8 cellular contexts compared by ENCODE assay signal in the genomic region with DNA sequence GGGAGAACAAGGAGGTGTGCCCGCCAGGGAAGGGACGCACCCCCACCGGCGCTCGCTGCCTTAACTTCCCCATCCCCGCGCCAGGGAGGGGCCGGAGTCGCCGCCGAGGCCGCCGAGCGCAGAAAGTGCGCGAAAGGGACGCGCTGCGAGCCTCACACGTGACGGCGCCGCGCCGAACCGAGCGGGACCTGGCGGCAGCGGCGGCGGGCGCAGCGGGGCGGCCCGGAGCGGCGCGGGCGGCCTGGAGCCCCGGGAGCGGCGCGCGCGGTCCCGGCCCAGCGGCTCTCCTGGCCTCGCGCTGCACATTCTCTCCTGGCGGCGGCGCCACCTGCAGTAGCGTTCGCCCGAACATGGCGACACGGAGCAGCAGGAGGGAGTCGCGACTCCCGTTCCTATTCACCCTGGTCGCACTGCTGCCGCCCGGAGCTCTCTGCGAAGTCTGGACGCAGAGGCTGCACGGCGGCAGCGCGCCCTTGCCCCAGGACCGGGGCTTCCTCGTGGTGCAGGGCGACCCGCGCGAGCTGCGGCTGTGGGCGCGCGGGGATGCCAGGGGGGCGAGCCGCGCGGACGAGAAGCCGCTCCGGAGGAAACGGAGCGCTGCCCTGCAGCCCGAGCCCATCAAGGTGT. TPM values are rescaled to one million over a fixed set of nuclear protein-coding genes. Genes with fewer than 3 reads are reported as not detected.
DNase-seq lines count a peak whose midpoint lies in the region; ATAC-seq lines count a peak whose summit lies in the region.

A gene with protein sequence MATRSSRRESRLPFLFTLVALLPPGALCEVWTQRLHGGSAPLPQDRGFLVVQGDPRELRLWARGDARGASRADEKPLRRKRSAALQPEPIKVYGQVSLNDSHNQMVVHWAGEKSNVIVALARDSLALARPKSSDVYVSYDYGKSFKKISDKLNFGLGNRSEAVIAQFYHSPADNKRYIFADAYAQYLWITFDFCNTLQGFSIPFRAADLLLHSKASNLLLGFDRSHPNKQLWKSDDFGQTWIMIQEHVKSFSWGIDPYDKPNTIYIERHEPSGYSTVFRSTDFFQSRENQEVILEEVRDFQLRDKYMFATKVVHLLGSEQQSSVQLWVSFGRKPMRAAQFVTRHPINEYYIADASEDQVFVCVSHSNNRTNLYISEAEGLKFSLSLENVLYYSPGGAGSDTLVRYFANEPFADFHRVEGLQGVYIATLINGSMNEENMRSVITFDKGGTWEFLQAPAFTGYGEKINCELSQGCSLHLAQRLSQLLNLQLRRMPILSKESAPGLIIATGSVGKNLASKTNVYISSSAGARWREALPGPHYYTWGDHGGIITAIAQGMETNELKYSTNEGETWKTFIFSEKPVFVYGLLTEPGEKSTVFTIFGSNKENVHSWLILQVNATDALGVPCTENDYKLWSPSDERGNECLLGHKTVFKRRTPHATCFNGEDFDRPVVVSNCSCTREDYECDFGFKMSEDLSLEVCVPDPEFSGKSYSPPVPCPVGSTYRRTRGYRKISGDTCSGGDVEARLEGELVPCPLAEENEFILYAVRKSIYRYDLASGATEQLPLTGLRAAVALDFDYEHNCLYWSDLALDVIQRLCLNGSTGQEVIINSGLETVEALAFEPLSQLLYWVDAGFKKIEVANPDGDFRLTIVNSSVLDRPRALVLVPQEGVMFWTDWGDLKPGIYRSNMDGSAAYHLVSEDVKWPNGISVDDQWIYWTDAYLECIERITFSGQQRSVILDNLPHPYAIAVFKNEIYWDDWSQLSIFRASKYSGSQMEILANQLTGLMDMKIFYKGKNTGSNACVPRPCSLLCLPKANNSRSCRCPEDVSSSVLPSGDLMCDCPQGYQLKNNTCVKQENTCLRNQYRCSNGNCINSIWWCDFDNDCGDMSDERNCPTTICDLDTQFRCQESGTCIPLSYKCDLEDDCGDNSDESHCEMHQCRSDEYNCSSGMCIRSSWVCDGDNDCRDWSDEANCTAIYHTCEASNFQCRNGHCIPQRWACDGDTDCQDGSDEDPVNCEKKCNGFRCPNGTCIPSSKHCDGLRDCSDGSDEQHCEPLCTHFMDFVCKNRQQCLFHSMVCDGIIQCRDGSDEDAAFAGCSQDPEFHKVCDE (N-terminal part only) (plus strand): TSS at position 333 of the 627 bp plus-strand sequence. CDS start 18 bp downstream, at position 351.

- peak within 1 kb of the TSS; percentile 90 for H3K4me3 Mint-ChIP-seq in activated T-helper 2 cell treated with anti-CD3 and anti-CD28 coated beads, Interferon-gamma antibody, Interleukin-2, Interleukin-4, amounts not matched to agents 10 μg/mL and 5 μg/mL and 100 μg/mL, durations not matched to agents 14 hours and 24 hours and 36 hours (ENCODE audit: low read depth)
- peak within 1 kb of the TSS; percentile 95 for H3K4me3 Mint-ChIP-seq in natural killer cell treated with Interleukin-12 subunit alpha and Interleukin-12 subunit beta and Interleukin-15 and Interleukin-18, amount 100 ng/mL, for 72 hours

- peaks cover 77% of the 10 kb centered on the region for H3K4me1 Mint-ChIP-seq in activated T-helper 2 cell treated with anti-CD3 and anti-CD28 coated beads, Interferon-gamma antibody, Interleukin-2, Interleukin-4, amounts not matched to agents 10 μg/mL and 5 μg/mL and 100 μg/mL, durations not matched to agents 14 hours and 24 hours and 36 hours (ENCODE audit: low read depth)
- H3K4me1 Mint-ChIP-seq in natural killer cell treated with Interleukin-12 subunit alpha and Interleukin-12 subunit beta and Interleukin-15 and Interleukin-18, amount 100 ng/mL, for 72 hours (ENCODE audit: low read depth in 2 of 2) = peaks cover 79 to 82% of the 10 kb centered on the region in 2 donors

- H3K27me3 Mint-ChIP-seq in activated T-helper 2 cell treated with anti-CD3 and anti-CD28 coated beads, Interferon-gamma antibody, Interleukin-2, Interleukin-4, amounts not matched to agents 10 μg/mL and 5 μg/mL and 100 μg/mL, durations not matched to agents 14 hours and 24 hours and 36 hours (ENCODE audit: low read depth) = no peaks in the 10 kb centered on the region
- H3K27me3 Mint-ChIP-seq in natural killer cell treated with Interleukin-12 subunit alpha and Interleukin-12 subunit beta and Interleukin-15 and Interleukin-18, amount 100 ng/mL, for 72 hours = no peaks in the 10 kb centered on the region

- DNase-seq in AG20443 (ENCODE audit: low spot score) (peak; percentile 92), NOMO-1 (lab: John Stamatoyannopoulos, UW; ENCODE audit: unreplicated experiment in 2 of 2) (peak; percentile 48 to 54), fibroblast of peridontal ligament (ENCODE audit: extremely low read depth) (peak; percentile 9), superior temporal gyrus (ENCODE audit: extremely low spot score) (peak; percentile 76)
- DNase-seq in activated T-helper 2 cell treated with anti-CD3 and anti-CD28 coated beads, Interferon-gamma antibody, Interleukin-2, Interleukin-4, amounts not matched to agents 10 μg/mL and 5 μg/mL and 100 μg/mL, durations not matched to agents 14 hours and 24 hours and 36 hours (ENCODE audit: low spot score) = peak; percentile 66
- peak; percentile 75 for DNase-seq in natural killer cell treated with Interleukin-12 subunit alpha and Interleukin-12 subunit beta and Interleukin-15 and Interleukin-18, amount 100 ng/mL, for 72 hours (ENCODE audit: low spot score)

- peaks cover 15% of the 10 kb centered on the region for H3K36me3 Mint-ChIP-seq in activated T-helper 2 cell treated with anti-CD3 and anti-CD28 coated beads, Interferon-gamma antibody, Interleukin-2, Interleukin-4, amounts not matched to agents 10 μg/mL and 5 μg/mL and 100 μg/mL, durations not matched to agents 14 hours and 24 hours and 36 hours (ENCODE audit: low read depth)
- H3K36me3 Mint-ChIP-seq in natural killer cell treated with Interleukin-12 subunit alpha and Interleukin-12 subunit beta and Interleukin-15 and Interleukin-18, amount 100 ng/mL, for 72 hours = no peaks in the 10 kb centered on the region

- H3K27ac Mint-ChIP-seq in activated T-helper 2 cell treated with anti-CD3 and anti-CD28 coated beads, Interferon-gamma antibody, Interleukin-2, Interleukin-4, amounts not matched to agents 10 μg/mL and 5 μg/mL and 100 μg/mL, durations not matched to agents 14 hours and 24 hours and 36 hours = peak within 1 kb of the TSS; percentile 91
- peak within 1 kb of the TSS; percentile 85 to 92 for H3K27ac Mint-ChIP-seq in natural killer cell treated with Interleukin-12 subunit alpha and Interleukin-12 subunit beta and Interleukin-15 and Interleukin-18, amount 100 ng/mL, for 72 hours

- intact Hi-C loops in activated T-helper 2 cell treated with anti-CD3 and anti-CD28 coated beads, Interferon-gamma antibody, Interleukin-2, Interleukin-4, amounts not matched to agents 10 μg/mL and 5 μg/mL and 100 μg/mL, durations not matched to agents 14 hours and 24 hours and 36 hours (cut with micrococcal nuclease) = loop anchor here (1.0 to 5.0 kb wide), 5 partner anchors 12 to 159 kb away; a partner anchor contains a TSS

- ATAC-seq in GM18867 (IDR thresholded peaks at IDR 0.05; ENCODE audit: unreplicated experiment) (peak; percentile 74), HG03175 (IDR thresholded peaks at IDR 0.05; ENCODE audit: unreplicated experiment) (peak; percentile 63)
- ATAC-seq in natural killer cell treated with Interleukin-12 subunit alpha and Interleukin-12 subunit beta and Interleukin-15 and Interleukin-18, amount 100 ng/mL, for 72 hours = peak; percentile 81 to 90

- H3K9me3 Mint-ChIP-seq in activated T-helper 2 cell treated with anti-CD3 and anti-CD28 coated beads, Interferon-gamma antibody, Interleukin-2, Interleukin-4, amounts not matched to agents 10 μg/mL and 5 μg/mL and 100 μg/mL, durations not matched to agents 14 hours and 24 hours and 36 hours = no peaks in the 10 kb centered on the region
- H3K9me3 Mint-ChIP-seq in natural killer cell treated with Interleukin-12 subunit alpha and Interleukin-12 subunit beta and Interleukin-15 and Interleukin-18, amount 100 ng/mL, for 72 hours = no peaks in the 10 kb centered on the region

RNA-seq across cellular contexts. Expression of the gene that starts here (rescaled TPM):
- total RNA-seq in activated T-helper 2 cell treated with anti-CD3 and anti-CD28 coated beads, Interferon-gamma antibody, Interleukin-2, Interleukin-4, amounts not matched to agents 10 μg/mL and 5 μg/mL and 100 μg/mL, durations not matched to agents 14 hours and 24 hours and 36 hours = 20.2 and 20.3 TPM in 2 replicates
- 10 to 100 TPM; 26.8 to 45.5 TPM for total RNA-seq in natural killer cell treated with Interleukin-12 subunit alpha and Interleukin-12 subunit beta and Interleukin-15 and Interleukin-18, amount 100 ng/mL, for 72 hours

Comparison
In these comparisons a context has a peak if more than half of its experiments do, and no peak if none do; other contexts are left out.
1. Peak in every context shown above with its lines: DNase-seq and ATAC-seq.
2. DNase-seq: peak in every context shown above with its lines; median percentile 92 in AG20443; 76 in superior temporal gyrus; 75 in natural killer cell treated with Interleukin-12 subunit alpha and Interleukin-12 subunit beta and Interleukin-15 and Interleukin-18, amount 100 ng/mL, for 72 hours; 66 in activated T-helper 2 cell treated with anti-CD3 and anti-CD28 coated beads, Interferon-gamma antibody, Interleukin-2, Interleukin-4, amounts not matched to agents 10 μg/mL and 5 μg/mL and 100 μg/mL, durations not matched to agents 14 hours and 24 hours and 36 hours; 51 in NOMO-1; 9 in fibroblast of peridontal ligament.